Comparison of ENCODE assay signal across 8 cellular contexts in the genomic region with DNA sequence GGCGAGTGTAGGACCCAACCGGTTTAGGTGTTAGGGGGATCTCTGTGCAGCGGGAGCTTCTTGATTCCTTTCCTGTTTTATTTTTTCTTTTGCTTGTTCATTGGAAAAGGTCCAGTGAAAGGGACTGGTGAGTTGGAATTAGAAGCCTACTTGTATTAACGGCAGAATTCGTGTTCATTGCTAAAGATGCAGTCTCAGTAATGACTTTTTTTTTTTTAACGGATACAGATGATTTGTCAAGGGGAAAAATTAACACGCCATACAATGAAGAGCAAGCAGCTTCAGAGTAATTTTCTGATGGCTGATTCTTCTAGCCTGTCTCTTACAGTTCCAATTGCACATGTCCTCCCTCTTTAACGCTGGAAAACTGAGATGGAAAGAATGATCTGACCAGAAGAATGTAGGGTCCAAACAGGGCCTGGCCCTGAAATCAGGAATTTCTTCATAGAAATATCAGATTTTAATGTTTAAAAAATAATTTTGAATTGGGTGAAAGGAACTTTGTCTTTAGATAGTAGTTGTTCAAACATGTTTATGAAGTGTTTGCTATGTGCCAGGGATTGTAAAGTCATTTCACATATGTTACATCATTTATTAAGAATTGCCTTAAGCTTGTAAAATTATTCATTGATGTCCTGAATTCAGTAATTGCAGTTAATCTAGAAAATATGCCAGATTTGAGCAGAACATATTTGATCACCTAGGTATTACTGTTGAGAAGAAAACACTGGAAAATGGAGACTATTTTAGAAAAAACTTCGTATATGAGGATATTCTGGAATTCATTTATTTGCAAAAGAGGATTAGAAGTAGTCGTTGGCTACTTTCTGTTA. TPM values are rescaled to one million over a fixed set of nuclear protein-coding genes. Genes with fewer than 3 reads are reported as not detected.
DNase-seq lines count a peak whose midpoint lies in the region; ATAC-seq and TF ChIP-seq lines count a peak whose summit lies in the region.

No MANE protein-coding gene starts in this region.

- peaks cover 23% of the 10 kb centered on the region for H3K4me1 ChIP-seq in SJSA1 (replicated peaks)

- no peaks in the 10 kb centered on the region for H3K9me3 Mint-ChIP-seq in T-helper 1 cell treated with Interleukin-12 subunit alpha and Interleukin-12 subunit beta and Interleukin-4 antibody, amounts not matched to agents 30 μg/mL and 1 μg/mL, for 36 hours
- H3K9me3 Mint-ChIP-seq in neural crest cell, result no peaks in the 10 kb centered on the region

- H3K9me3 ChIP-seq in SJSA1 (replicated peaks), result no peaks in the 10 kb centered on the region

- H3K4me3 Mint-ChIP-seq in T-helper 1 cell treated with Interleukin-12 subunit alpha and Interleukin-12 subunit beta and Interleukin-4 antibody, amounts not matched to agents 30 μg/mL and 1 μg/mL, for 36 hours, result peak overlapping the region; percentile 90
- H3K4me3 Mint-ChIP-seq in neural crest cell, result peak overlapping the region; percentile 93

- H3K27ac ChIP-seq in SJSA1, result peak overlapping the region; percentile 79

- peaks cover 31% of the 10 kb centered on the region for H3K4me1 Mint-ChIP-seq in T-helper 1 cell treated with Interleukin-12 subunit alpha and Interleukin-12 subunit beta and Interleukin-4 antibody, amounts not matched to agents 30 μg/mL and 1 μg/mL, for 36 hours (ENCODE audit: low read depth)
- H3K4me1 Mint-ChIP-seq in neural crest cell, result peaks cover 46% of the 10 kb centered on the region

- H3K27ac Mint-ChIP-seq in T-helper 1 cell treated with Interleukin-12 subunit alpha and Interleukin-12 subunit beta and Interleukin-4 antibody, amounts not matched to agents 30 μg/mL and 1 μg/mL, for 36 hours, result peak overlapping the region; percentile 96
- H3K27ac Mint-ChIP-seq in neural crest cell (ENCODE audit: unreplicated experiment), result peak overlapping the region; percentile 91

- DNase-seq in T-helper 1 cell (no peak), SJSA1 (ENCODE audit: low read depth in 1 of 2, low spot score in 2 of 2) (no peak), epithelial cell of proximal tubule (ENCODE audit: low read depth) (no peak), neural crest cell (ENCODE audit: low read depth, low spot score) (no peak), NCI-H2196 treated with DMSO at 0.1 percent for 48 hours (lab: John Stamatoyannopoulos, UW; ENCODE audit: unreplicated experiment) (no peak)
- no peak for DNase-seq in activated effector memory CD4-positive, alpha-beta T cell treated with anti-CD3 and anti-CD28 coated beads, Interleukin-2, amount 50 U/mL, for 16 hours

- H3K27me3 Mint-ChIP-seq in T-helper 1 cell treated with Interleukin-12 subunit alpha and Interleukin-12 subunit beta and Interleukin-4 antibody, amounts not matched to agents 30 μg/mL and 1 μg/mL, for 36 hours (ENCODE audit: low read depth), result peaks cover 14% of the 10 kb centered on the region
- H3K27me3 Mint-ChIP-seq in neural crest cell (ENCODE audit: low read depth), result no peaks in the 10 kb centered on the region

- H3K36me3 ChIP-seq in SJSA1, result peaks cover 9% of the 10 kb centered on the region

- H3K4me3 ChIP-seq in SJSA1, result peak overlapping the region; percentile 85
- peak overlapping the region; percentile 71 for H3K4me3 ChIP-seq in epithelial cell of proximal tubule (ENCODE audit: low read depth, low read length)

- ATAC-seq in GM19467 (IDR thresholded peaks at IDR 0.05; ENCODE audit: unreplicated experiment), result no peak

- peaks cover 7% of the 10 kb centered on the region for H3K36me3 Mint-ChIP-seq in T-helper 1 cell treated with Interleukin-12 subunit alpha and Interleukin-12 subunit beta and Interleukin-4 antibody, amounts not matched to agents 30 μg/mL and 1 μg/mL, for 36 hours (ENCODE audit: low read depth)
- no peaks in the 10 kb centered on the region for H3K36me3 Mint-ChIP-seq in neural crest cell (ENCODE audit: low read depth)

- TF ChIP-seq CTCF in epithelial cell of proximal tubule (conservative IDR thresholded peaks at IDR 0.05; ENCODE audit: low read depth, low read length), result no peak
- no peak for TF ChIP-seq CTCF in neural crest cell (conservative IDR thresholded peaks at IDR 0.05)

- H3K27me3 ChIP-seq in SJSA1 (replicated peaks), result no peaks in the 10 kb centered on the region

RNA-seq across cellular contexts. Expression of a gene that starts 1.4 kb away (rescaled TPM):
- total RNA-seq in SJSA1 (2014; rRNA removed; shearing (Covaris generic)), result 26.0 and 56.9 TPM in 2 replicates
- total RNA-seq in epithelial cell of proximal tubule (32.6 and 43.7 TPM in 2 replicates), neural crest cell (77.8 and 82.1 TPM in 2 replicates)

RNA-seq across cellular contexts. Expression of a gene that starts 48.9 kb away (rescaled TPM):
- total RNA-seq in SJSA1 (2014; rRNA removed; shearing (Covaris generic)), result 47.7 and 51.6 TPM in 2 replicates
- total RNA-seq in epithelial cell of proximal tubule (24.2 and 31.5 TPM in 2 replicates), neural crest cell (32.7 and 34.1 TPM in 2 replicates)
